23 cellular contexts compared by ENCODE assay signal in the genomic region with DNA sequence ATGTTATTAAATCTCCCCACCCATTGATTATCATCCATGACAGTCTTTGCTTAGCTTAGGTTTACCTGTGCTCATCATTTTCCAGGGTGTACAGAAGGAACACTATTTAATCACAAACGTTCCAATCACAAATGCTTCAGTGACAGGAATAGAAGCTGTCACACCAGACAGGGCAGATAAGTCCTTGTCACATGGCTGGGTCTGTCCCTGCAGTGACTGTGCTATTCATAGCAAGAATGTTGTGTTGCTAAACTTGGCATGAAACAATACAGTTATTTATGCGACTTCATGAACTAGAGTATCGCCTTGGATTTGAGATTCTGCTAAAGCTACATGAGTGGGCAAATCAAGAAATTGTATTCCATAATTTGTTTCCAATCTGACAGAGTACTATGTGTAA.
DNase-seq lines count a peak whose midpoint lies in the region; ATAC-seq and TF ChIP-seq lines count a peak whose summit lies in the region.
"Had no signal": no experiment of that assay in that cellular context is flagged by ENCODE, and none has a peak within 500 bp of the region (broad histone marks: within the 10 kb centered on the region; RNA-seq: fewer than 3 reads in every experiment).

No MANE protein-coding gene starts in this region.

- H3K9me3 Mint-ChIP-seq in Calu3 (ENCODE audit: low read depth, unreplicated experiment): peaks cover 21% of the 10 kb centered on the region
- H3K9me3 Mint-ChIP-seq: activated CD8-positive, alpha-beta T cell treated with anti-CD3 and anti-CD28 coated beads for 36 hours; activated naive CD4-positive, alpha-beta T cell treated with anti-CD3 and anti-CD28 coated beads, Interleukin-2, amount 50 U/mL, for 24 hours; activated T-cell treated with anti-CD3 and anti-CD28 coated beads, Interleukin-2, amount 50 U/mL, for 4 hours; T-helper 1 cell treated with Interleukin-12 subunit alpha and Interleukin-12 subunit beta and Interleukin-4 antibody, amounts not matched to agents 30 μg/mL and 1 μg/mL, for 36 hours had no signal

- H3K4me3 ChIP-seq in smooth muscle cell (no peak overlapping the region), upper lobe of right lung (no peak overlapping the region)
- H3K4me3 ChIP-seq: GM23338 had no signal

- H2AFZ ChIP-seq in smooth muscle cell (ENCODE audit: low read depth): no peak overlapping the region
- H2AFZ ChIP-seq: GM23338 had no signal

- H3F3A ChIP-seq in smooth muscle cell (ENCODE audit: low read depth): peaks cover 4% of the 10 kb centered on the region

- H3K4me1 ChIP-seq in smooth muscle cell (ENCODE audit: low read depth): no peaks in the 10 kb centered on the region
- peaks cover 6% of the 10 kb centered on the region for H3K4me1 ChIP-seq in upper lobe of right lung

- no peaks in the 10 kb centered on the region for H3K4me1 Mint-ChIP-seq in Calu3 (ENCODE audit: low read depth, unreplicated experiment)
- H3K4me1 Mint-ChIP-seq: activated naive CD4-positive, alpha-beta T cell treated with anti-CD3 and anti-CD28 coated beads, Interleukin-2, amount 50 U/mL, for 24 hours; GM23338 had no signal

- TF ChIP-seq CTCF in smooth muscle cell (IDR thresholded peaks at IDR 0.05; ENCODE audit: borderline replicate concordance, insufficient read depth, poor library complexity, severe bottlenecking) (no peak), Calu3 (IDR thresholded peaks at IDR 0.05; ENCODE audit: unreplicated experiment) (no peak), upper lobe of right lung (IDR thresholded peaks at IDR 0.05) (no peak)

- no peaks in the 10 kb centered on the region for H3K36me3 ChIP-seq in smooth muscle cell (ENCODE audit: low read depth)
- no peaks in the 10 kb centered on the region for H3K36me3 ChIP-seq in upper lobe of right lung
- H3K36me3 ChIP-seq: brain microvascular endothelial cell, WERI-Rb-1 had no signal

- peak; percentile 66 for ATAC-seq in GM21515 (IDR thresholded peaks at IDR 0.05; ENCODE audit: unreplicated experiment)
- peak; percentile 35; the same call in 2 of the 3 replicates for ATAC-seq in SK-N-SH treated with all-trans-retinoic acid at 6 μM for 48 hours
- ATAC-seq in left ventricle myocardium superior: peak; percentile 93
- ATAC-seq in upper lobe of right lung: no peak
- ATAC-seq: activated CD8-positive, alpha-beta T cell treated with anti-CD3 and anti-CD28 coated beads for 36 hours; activated T-cell treated with anti-CD3 and anti-CD28 coated beads, Interleukin-2, amount 50 U/mL, for 4 hours; GM23338 had no signal

- no peaks in the 10 kb centered on the region for H4K20me1 ChIP-seq in smooth muscle cell (ENCODE audit: low read depth)

- no peak overlapping the region for H3K9ac ChIP-seq in smooth muscle cell (ENCODE audit: low read depth)

- H3K27ac Mint-ChIP-seq in Calu3 (ENCODE audit: unreplicated experiment): no peak overlapping the region
- H3K27ac Mint-ChIP-seq: activated CD8-positive, alpha-beta T cell treated with anti-CD3 and anti-CD28 coated beads for 36 hours; activated naive CD4-positive, alpha-beta T cell treated with anti-CD3 and anti-CD28 coated beads, Interleukin-2, amount 50 U/mL, for 24 hours; GM23338; T-helper 1 cell treated with Interleukin-12 subunit alpha and Interleukin-12 subunit beta and Interleukin-4 antibody, amounts not matched to agents 30 μg/mL and 1 μg/mL, for 36 hours had no signal

- H3K79me2 ChIP-seq in smooth muscle cell (ENCODE audit: low read depth): no peaks in the 10 kb centered on the region

- DNase-seq in left ventricle myocardium superior (peak; percentile 37), smooth muscle cell (lab: John Stamatoyannopoulos, UW; ENCODE audit: unreplicated experiment) (no peak), Calu3 (no peak), upper lobe of right lung (no peak), NCI-H2029 treated with DMSO at 0.1 percent for 48 hours (lab: John Stamatoyannopoulos, UW) (no peak), NCI-H146 (lab: John Stamatoyannopoulos, UW) (no peak)
- DNase-seq: activated CD8-positive, alpha-beta T cell treated with anti-CD3 and anti-CD28 coated beads for 36 hours; activated T-cell treated with anti-CD3 and anti-CD28 coated beads, Interleukin-2, amount 50 U/mL, for 4 hours; brain microvascular endothelial cell; dermis blood vessel endothelial cell; glutamatergic neuron; Kasumi-1; mesendoderm; NCI-H1694; NCI-H446 treated with DMSO at 0.1 percent for 48 hours; retina; WERI-Rb-1 had no signal

- no TSS peak for BruUV-seq in Calu3 (replicated peaks; lab: Mats Ljungman, UMichigan)

- H3K27ac ChIP-seq in smooth muscle cell (ENCODE audit: low read depth) (no peak overlapping the region), upper lobe of right lung (no peak overlapping the region)
- H3K27ac ChIP-seq: brain microvascular endothelial cell, epithelial cell of prostate, WERI-Rb-1 had no signal

- peak overlapping the region; percentile 73 for H3K4me2 ChIP-seq in smooth muscle cell
- H3K4me2 ChIP-seq: GM23338 had no signal

- 50% methylated on average over 3 of the region's 3 CpGs for WGBS in smooth muscle cell (ENCODE audit: low lambda C conversion rate)

- H3K9me3 ChIP-seq in smooth muscle cell (replicated peaks; ENCODE audit: low read depth): peaks cover 4% of the 10 kb centered on the region
- H3K9me3 ChIP-seq in upper lobe of right lung: no peaks in the 10 kb centered on the region

- no peaks in the 10 kb centered on the region for H3K36me3 Mint-ChIP-seq in Calu3 (ENCODE audit: insufficient read depth, unreplicated experiment)
- H3K36me3 Mint-ChIP-seq: activated naive CD4-positive, alpha-beta T cell treated with anti-CD3 and anti-CD28 coated beads, Interleukin-2, amount 50 U/mL, for 24 hours had no signal

- H3K27me3 Mint-ChIP-seq in Calu3 (ENCODE audit: unreplicated experiment): no peaks in the 10 kb centered on the region
- H3K27me3 Mint-ChIP-seq: activated naive CD4-positive, alpha-beta T cell treated with anti-CD3 and anti-CD28 coated beads, Interleukin-2, amount 50 U/mL, for 24 hours had no signal

- CTCF ChIA-PET in Calu3 (lab: Charles Lee): no interaction called here

- H3K27me3 ChIP-seq in smooth muscle cell (ENCODE audit: low read depth) (peaks cover 2% of the 10 kb centered on the region), upper lobe of right lung (no peaks in the 10 kb centered on the region)
- H3K27me3 ChIP-seq: brain microvascular endothelial cell had no signal

- no peak overlapping the region for H3K4me3 Mint-ChIP-seq in Calu3 (ENCODE audit: low read depth, unreplicated experiment)
- H3K4me3 Mint-ChIP-seq: activated CD8-positive, alpha-beta T cell treated with anti-CD3 and anti-CD28 coated beads for 36 hours; activated naive CD4-positive, alpha-beta T cell treated with anti-CD3 and anti-CD28 coated beads, Interleukin-2, amount 50 U/mL, for 24 hours; activated T-cell treated with anti-CD3 and anti-CD28 coated beads, Interleukin-2, amount 50 U/mL, for 4 hours; GM23338; T-helper 1 cell treated with Interleukin-12 subunit alpha and Interleukin-12 subunit beta and Interleukin-4 antibody, amounts not matched to agents 30 μg/mL and 1 μg/mL, for 36 hours had no signal

- intact Hi-C loops in left ventricle myocardium superior (cut with micrococcal nuclease) (loop anchor here (10.0 kb wide), 1 partner anchor 100 kb away; no protein-coding TSS in a partner anchor), Calu3 (cut with micrococcal nuclease; ENCODE audit: unreplicated experiment) (no loop called here), upper lobe of right lung (cut with DNase I) (no loop called here)

TF ChIP-seq in SK-N-SH treated with all-trans-retinoic acid at 6 μM for 48 hours, 23 proteins besides CTCF, POLR2A, EP300 and RAD21:
- TF ChIP-seq ESRRG (CRISPR knock-in tag; IDR thresholded peaks at IDR 0.05): no peak
- no peak for TF ChIP-seq TCF4 (CRISPR knock-in tag; IDR thresholded peaks at IDR 0.05; ENCODE audit: borderline replicate concordance)
- TF ChIP-seq PPARA (CRISPR knock-in tag; IDR thresholded peaks at IDR 0.05; ENCODE audit: borderline replicate concordance): no peak
- no peak for TF ChIP-seq TOX (CRISPR knock-in tag; IDR thresholded peaks at IDR 0.05; ENCODE audit: borderline replicate concordance)
- TF ChIP-seq ZFP30 (CRISPR knock-in tag; IDR thresholded peaks at IDR 0.05): no peak
- TF ChIP-seq, protein P1, sequence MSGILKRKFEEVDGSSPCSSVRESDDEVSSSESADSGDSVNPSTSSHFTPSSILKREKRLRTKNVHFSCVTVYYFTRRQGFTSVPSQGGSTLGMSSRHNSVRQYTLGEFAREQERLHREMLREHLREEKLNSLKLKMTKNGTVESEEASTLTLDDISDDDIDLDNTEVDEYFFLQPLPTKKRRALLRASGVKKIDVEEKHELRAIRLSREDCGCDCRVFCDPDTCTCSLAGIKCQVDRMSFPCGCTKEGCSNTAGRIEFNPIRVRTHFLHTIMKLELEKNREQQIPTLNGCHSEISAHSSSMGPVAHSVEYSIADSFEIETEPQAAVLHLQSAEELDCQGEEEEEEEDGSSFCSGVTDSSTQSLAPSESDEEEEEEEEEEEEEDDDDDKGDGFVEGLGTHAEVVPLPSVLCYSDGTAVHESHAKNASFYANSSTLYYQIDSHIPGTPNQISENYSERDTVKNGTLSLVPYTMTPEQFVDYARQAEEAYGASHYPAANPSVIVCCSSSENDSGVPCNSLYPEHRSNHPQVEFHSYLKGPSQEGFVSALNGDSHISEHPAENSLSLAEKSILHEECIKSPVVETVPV (CRISPR knock-in tag; IDR thresholded peaks at IDR 0.05): no peak
- no peak for TF ChIP-seq CSDC2 (CRISPR knock-in tag; IDR thresholded peaks at IDR 0.05)
- no peak for TF ChIP-seq ZNF565 (CRISPR knock-in tag; conservative IDR thresholded peaks at IDR 0.05; ENCODE audit: low read depth)
TF ChIP-seq in SK-N-SH treated with all-trans-retinoic acid at 6 μM for 48 hours: peak in this region for 0.
